ENCODE assay signal across 24 cellular contexts in genomic region chr17:557371-557770, GRCh38.
DNase-seq lines count a peak whose midpoint lies in the region; ATAC-seq and TF ChIP-seq lines count a peak whose summit lies in the region.
"Had no signal": no experiment of that assay in that cellular context is flagged by ENCODE, and none has a peak within 500 bp of the region (broad histone marks: within the 10 kb centered on the region; RNA-seq: fewer than 3 reads in every experiment).

No MANE protein-coding gene starts in this region.

- H3K4me2 ChIP-seq in Karpas-422 (ENCODE audit: low read depth, low read length, poor library complexity, severe bottlenecking), result no peak overlapping the region
- H3K4me2 ChIP-seq: KMS-11, PC-9 had no signal

- H3K4me3 ChIP-seq in AG04450 (ENCODE audit: low read depth, low read length) (no peak overlapping the region), astrocyte of the spinal cord (ENCODE audit: low read depth, low read length) (no peak overlapping the region), Karpas-422 (ENCODE audit: low read length) (no peak overlapping the region)
- H3K4me3 ChIP-seq: ascending aorta, PC-9, right atrium auricular region had no signal

- no peak overlapping the region for H2AFZ ChIP-seq in Karpas-422 (ENCODE audit: low read length)
- H2AFZ ChIP-seq: PC-9 had no signal

- no peak overlapping the region for H3K9ac ChIP-seq in Karpas-422 (ENCODE audit: low read length)
- H3K9ac ChIP-seq: KMS-11 had no signal

- POLR2A ChIA-PET in AG04450 (lab: Yijun Ruan, JAX), result no interaction called here

- CTCF ChIA-PET in AG04450 (lab: Charles Lee), result no interaction called here

- H4K20me1 ChIP-seq in Karpas-422 (ENCODE audit: insufficient read depth, low read depth, low read length), result no peaks in the 10 kb centered on the region

- no peak for ATAC-seq in GM21367 (IDR thresholded peaks at IDR 0.05; ENCODE audit: unreplicated experiment)
- ATAC-seq: activated CD8-positive, alpha-beta memory T cell treated with anti-CD3 and anti-CD28 coated beads, Interleukin-2, amount 10 ng/mL, durations not matched to agents 7 days and 5 days; esophagus mucosa; HCT116 had no signal

- no peaks in the 10 kb centered on the region for H3K79me2 ChIP-seq in Karpas-422 (ENCODE audit: low read length)

- no peaks in the 10 kb centered on the region for H3K9me3 ChIP-seq in AG04450 (ENCODE audit: control insufficient read depth, insufficient read depth, low read length)
- no peaks in the 10 kb centered on the region for H3K9me3 ChIP-seq in Karpas-422 (ENCODE audit: low read length)
- H3K9me3 ChIP-seq: ascending aorta, right atrium auricular region had no signal

- peak overlapping the region; percentile 31 for H3K27ac ChIP-seq in AG04450 (ENCODE audit: low read depth, low read length)
- no peak overlapping the region for H3K27ac ChIP-seq in Karpas-422 (ENCODE audit: low read length)
- H3K27ac ChIP-seq: ascending aorta, KMS-11, PC-9, right atrium auricular region had no signal

- DNase-seq in AG04450 (ENCODE audit: low read depth, low spot score) (peak; percentile 10), HT1080 (ENCODE audit: low read depth) (peak; percentile 52), astrocyte of the spinal cord (ENCODE audit: low read depth, low spot score) (peak; percentile 38), kidney tubule cell (ENCODE audit: low spot score) (peak; percentile 19), Karpas-422 (no peak), middle frontal gyrus (ENCODE audit: extremely low spot score, low spot score) (no peak), T-helper 1 cell (no peak)
- DNase-seq: activated CD4-positive, alpha-beta T cell treated with anti-CD3 and anti-CD28 coated beads, Interleukin-2, amount 10 ng/mL, durations not matched to agents 24 days and 14 days; activated CD8-positive, alpha-beta memory T cell treated with anti-CD3 and anti-CD28 coated beads, Interleukin-2, amount 10 ng/mL, durations not matched to agents 7 days and 5 days; activated naive CD4-positive, alpha-beta T cell treated with anti-CD3 and anti-CD28 coated beads, Interleukin-2, amount 50 U/mL, for 16 hours; C1 segment of cervical spinal cord; cerebellar nuclear complex; effector memory CD4-positive, alpha-beta T cell; NCI-H187 treated with DMSO at 0.1 percent for 48 hours; NCI-H446; PC-9; SHP77 treated with DMSO at 0.1 percent for 48 hours; trophoblast cell had no signal

- peaks cover 2% of the 10 kb centered on the region; the same call in 1 of the 2 replicates for H3K36me3 ChIP-seq in Karpas-422 (ENCODE audit: insufficient read depth, low read length)

- in situ Hi-C loops in astrocyte of the spinal cord (cut with HindIII; ENCODE audit: low sequenced_read_pairs), result no loop called here

- H3K4me1 ChIP-seq in Karpas-422 (ENCODE audit: low read length), result no peaks in the 10 kb centered on the region

- H3K9me2 ChIP-seq in Karpas-422 (replicated peaks; ENCODE audit: insufficient read depth, low read length), result no peaks in the 10 kb centered on the region

- TF ChIP-seq CTCF in AG04450 (IDR thresholded peaks at IDR 0.05; ENCODE audit: low read depth, low read length) (no peak), astrocyte of the spinal cord (IDR thresholded peaks at IDR 0.05; ENCODE audit: low read depth, low read length) (no peak)

- H3K27me3 ChIP-seq in AG04450 (ENCODE audit: control insufficient read depth, insufficient read depth, low read length), result no peaks in the 10 kb centered on the region
- H3K27me3 ChIP-seq in Karpas-422 (ENCODE audit: low read length), result no peaks in the 10 kb centered on the region
- H3K27me3 ChIP-seq: ascending aorta, right atrium auricular region had no signal

Comparison
In these comparisons a context has a peak if more than half of its experiments do, and no peak if none do; other contexts are left out.
1. DNase-seq: peak in AG04450 (single experiment), HT1080 (single experiment), astrocyte of the spinal cord (single experiment) and kidney tubule cell (single experiment); none in Karpas-422 (single experiment), middle frontal gyrus (single experiment) and T-helper 1 cell (0 of 5).